Comparison of ENCODE assay signal across 24 cellular contexts in the genomic region with DNA sequence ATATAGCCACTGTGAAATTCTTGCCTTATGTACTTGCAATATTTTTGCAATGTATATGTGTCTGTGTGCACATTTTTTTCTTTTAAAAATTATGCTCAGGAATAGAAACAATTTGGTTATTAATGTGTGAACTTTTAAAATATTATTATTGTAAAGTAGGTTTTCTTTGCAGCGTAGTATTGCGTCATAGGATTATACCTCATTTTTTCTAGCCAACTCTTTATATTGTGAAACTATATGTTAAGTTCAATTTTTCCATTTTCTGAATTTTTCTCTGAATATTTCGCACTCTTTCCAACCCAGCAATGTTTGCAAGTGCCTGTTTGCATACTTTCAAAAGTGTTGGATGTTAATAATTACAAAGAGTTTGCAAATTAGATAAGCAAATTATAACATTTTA.
DNase-seq lines count a peak whose midpoint lies in the region; ATAC-seq, FAIRE-seq and TF ChIP-seq lines count a peak whose summit lies in the region.
"Had no signal": no experiment of that assay in that cellular context is flagged by ENCODE, and none has a peak within 500 bp of the region (broad histone marks: within the 10 kb centered on the region; RNA-seq: fewer than 3 reads in every experiment).

No MANE protein-coding gene starts in this region.

- POLR2A ChIA-PET in HepG2 (lab: Yijun Ruan, JAX) (no interaction called here), IMR-90 (lab: Charles Lee; ENCODE audit: unreplicated experiment) (no interaction called here), H1 (lab: Charles Lee; ENCODE audit: partially characterized antibody) (no interaction called here)

- H2BK5ac ChIP-seq in IMR-90 (ENCODE audit: low read depth, low read length, poor library complexity, severe bottlenecking) (no peak overlapping the region), H1 (ENCODE audit: low read depth, low read length) (no peak overlapping the region)

- CTCF ChIA-PET in HepG2 (lab: Yijun Ruan, JAX; ENCODE audit: low intra/inter-chr PET ratio, low total read pairs) (no interaction called here), IMR-90 (lab: Yijun Ruan, JAX) (no interaction called here), H1 (lab: Charles Lee; ENCODE audit: partially characterized antibody) (interaction anchor here (0.6 kb wide), 1 partner anchor 10 kb away, joined by 4 read pairs; no protein-coding TSS in a partner anchor)

- H3K9ac ChIP-seq in HepG2 (ENCODE audit: insufficient read depth, low read depth, low read length) (no peak overlapping the region), IMR-90 (ENCODE audit: low read depth, low read length) (no peak overlapping the region), H1 (replicated peaks in 1 of 4; ENCODE audit: extremely low read depth in 1 of 4, low read depth in 3 of 4, low read length in 3 of 4) (no peak overlapping the region)
- H3K9ac ChIP-seq: BLaER1 treated with 17β-estradiol and CSF1 and Interleukin-3, amounts not matched to agents 10 nM and 100 nM had no signal

- no peaks in the 10 kb centered on the region for H3K9me1 ChIP-seq in IMR-90 (ENCODE audit: insufficient read depth, low read length)

- H3K9me3 ChIP-seq in HepG2 (ENCODE audit: low read length) (no peaks in the 10 kb centered on the region), right lobe of liver (no peaks in the 10 kb centered on the region), IMR-90 (ENCODE audit: control insufficient read depth, insufficient read depth, low read length) (peaks cover 12% of the 10 kb centered on the region), H1 (ENCODE audit: insufficient read depth in 2 of 2, low read depth in 1 of 2, low read length in 1 of 2) (no peaks in the 10 kb centered on the region), WERI-Rb-1 (ENCODE audit: severe bottlenecking) (no peaks in the 10 kb centered on the region)
- H3K9me3 ChIP-seq: BLaER1 treated with 17β-estradiol and CSF1 and Interleukin-3, amounts not matched to agents 10 nM and 100 nM had no signal

- H3K56ac ChIP-seq in IMR-90 (ENCODE audit: extremely low read depth, insufficient read depth, low read length) = no peak overlapping the region
- H3K56ac ChIP-seq in H1 (replicated peaks; ENCODE audit: insufficient read length, low read depth, low read length) = no peak overlapping the region

- WGBS in HepG2 (ENCODE audit: low lambda C conversion rate) = 57% methylated on average over 3 of the region's 3 CpGs
- WGBS in right lobe of liver (ENCODE audit: insufficient coverage, low coverage, low lambda C conversion rate, missing lambda C conversion rate) = 62% methylated on average over 3 of the region's 3 CpGs
- WGBS in IMR-90 (ENCODE audit: extremely low coverage in 2 of 2, insufficient read length in 1 of 2), 2 experiments = no CpG with 5 or more reads among the region's 3 CpGs
- 93% methylated on average over 3 of the region's 3 CpGs; no CpG with 5 or more reads in 1 of the 2 experiments for WGBS in H1 (ENCODE audit: extremely low coverage in 1 of 2, insufficient coverage in 1 of 2, insufficient read length in 1 of 2, insufficient replicate concordance in 2 of 2, low coverage in 1 of 2, low lambda C conversion rate in 2 of 2, missing lambda C conversion rate in 1 of 2), 2 experiments

- H4K5ac ChIP-seq in IMR-90 (ENCODE audit: low read depth, low read length) (no peak overlapping the region), H1 (ENCODE audit: insufficient read length, low read depth, low read length) (no peak overlapping the region)

- H3K79me1 ChIP-seq in IMR-90 (ENCODE audit: low read depth in 1 of 2, low read length in 2 of 2) (no peaks in the 10 kb centered on the region), H1 (ENCODE audit: low read depth, low read length) (no peaks in the 10 kb centered on the region)

- H2BK15ac ChIP-seq in IMR-90 (ENCODE audit: low read depth, low read length) (no peak overlapping the region), H1 (ENCODE audit: low read length) (no peak overlapping the region)

- TF ChIP-seq POLR2A in HepG2 (IDR thresholded peaks at IDR 0.05; ENCODE audit: insufficient read depth in 1 of 2, low read depth in 2 of 2, low read length in 2 of 2) (no peak), right lobe of liver (IDR thresholded peaks at IDR 0.05) (no peak), IMR-90 (IDR thresholded peaks at IDR 0.05; ENCODE audit: low read depth, low read length) (no peak), H1 (IDR thresholded peaks at IDR 0.05; ENCODE audit: control extremely low read depth in 1 of 2, low read depth in 2 of 2, low read length in 2 of 2) (no peak)

- no peaks in the 10 kb centered on the region for H3K23me2 ChIP-seq in H1 (ENCODE audit: low read depth, low read length)

- TF ChIP-seq CTCF in HepG2 (CRISPR knock-in tag; IDR thresholded peaks at IDR 0.05) = no peak
- TF ChIP-seq CTCF in right lobe of liver (IDR thresholded peaks at IDR 0.05) = no peak
- TF ChIP-seq CTCF in IMR-90 (conservative IDR thresholded peaks at IDR 0.05; ENCODE audit: low read depth, low read length) = no peak
- no peak for TF ChIP-seq CTCF in H1 (IDR thresholded peaks at IDR 0.05; ENCODE audit: control extremely low read depth in 1 of 3, insufficient read depth in 1 of 3, low read depth in 1 of 3, low read length in 3 of 3)
- TF ChIP-seq CTCF in WERI-Rb-1 (IDR thresholded peaks at IDR 0.05; ENCODE audit: low read depth, low read length) = no peak

- H3K4ac ChIP-seq in IMR-90 (ENCODE audit: low read depth, low read length) (no peak overlapping the region), H1 (replicated peaks; ENCODE audit: insufficient read length, low read depth, low read length) (no peak overlapping the region)

- no peak overlapping the region for H2AK9ac ChIP-seq in IMR-90 (replicated peaks; ENCODE audit: low read depth, low read length, poor library complexity)

- BruUV-seq in HepG2 (replicated peaks; lab: Mats Ljungman, UMichigan) (no TSS peak), IMR-90 (replicated peaks; lab: Mats Ljungman, UMichigan) (no TSS peak)

- no peak overlapping the region for H2BK120ac ChIP-seq in IMR-90 (ENCODE audit: low read depth, low read length)
- no peak overlapping the region for H2BK120ac ChIP-seq in H1 (replicated peaks; ENCODE audit: low read depth, low read length)

- no peak overlapping the region for H2BK20ac ChIP-seq in IMR-90 (ENCODE audit: low read depth, low read length)
- H2BK20ac ChIP-seq in H1 (ENCODE audit: low read length) = no peak overlapping the region

- H3K36me3 ChIP-seq in HepG2 (replicated peaks in 1 of 2; ENCODE audit: control insufficient read depth in 1 of 2, insufficient read depth in 2 of 2, low read length in 2 of 2) (no peaks in the 10 kb centered on the region), right lobe of liver (no peaks in the 10 kb centered on the region), IMR-90 (ENCODE audit: control insufficient read depth, insufficient read depth, low read length) (no peaks in the 10 kb centered on the region), H1 (ENCODE audit: control insufficient read depth in 2 of 4, insufficient read depth in 4 of 4, low read length in 3 of 4) (no peaks in the 10 kb centered on the region), WERI-Rb-1 (no peaks in the 10 kb centered on the region)
- H3K36me3 ChIP-seq: BLaER1 treated with 17β-estradiol and CSF1 and Interleukin-3, amounts not matched to agents 10 nM and 100 nM had no signal

- H4K8ac ChIP-seq in IMR-90 (ENCODE audit: low read depth in 2 of 2, low read length in 2 of 2) (no peak overlapping the region), H1 (ENCODE audit: extremely low read depth, insufficient read depth, low read length) (no peak overlapping the region)

- no peaks in the 10 kb centered on the region for H4K20me1 ChIP-seq in HepG2 (ENCODE audit: insufficient read depth, low read length)
- H4K20me1 ChIP-seq in IMR-90 (ENCODE audit: insufficient read depth, low read length) = no peaks in the 10 kb centered on the region
- H4K20me1 ChIP-seq in H1 (replicated peaks in 1 of 2; ENCODE audit: control insufficient read depth in 1 of 2, insufficient read depth in 2 of 2, low read length in 2 of 2) = no peaks in the 10 kb centered on the region
- H4K20me1 ChIP-seq: BLaER1 treated with 17β-estradiol and CSF1 and Interleukin-3, amounts not matched to agents 10 nM and 100 nM had no signal

- in situ Hi-C loops in HepG2 (cut with HindIII; ENCODE audit: extremely low pct_ligation_motif_present, low pct_unique_long_range_greater_than_20kb) (no loop called here), IMR-90 (cut with MboI; ENCODE audit: low sequenced_read_pairs) (no loop called here)

- H3K14ac ChIP-seq in IMR-90 (replicated peaks; ENCODE audit: low read depth, low read length) (no peak overlapping the region), H1 (ENCODE audit: insufficient read length) (no peak overlapping the region)

- H3K18ac ChIP-seq in IMR-90 (ENCODE audit: low read depth, low read length) (no peak overlapping the region), H1 (ENCODE audit: extremely low read depth, low read length) (no peak overlapping the region)

- H3K4me3 ChIP-seq in HepG2 (replicated peaks in 1 of 3; ENCODE audit: insufficient read depth in 1 of 3, low read depth in 2 of 3, low read length in 3 of 3) (no peak overlapping the region), right lobe of liver (no peak overlapping the region), IMR-90 (ENCODE audit: insufficient read depth, low read depth, low read length) (no peak overlapping the region), H1 (ENCODE audit: extremely low read depth in 1 of 4, insufficient read depth in 2 of 4, low read depth in 3 of 4, low read length in 4 of 4) (no peak overlapping the region), WERI-Rb-1 (ENCODE audit: low read depth, low read length) (no peak overlapping the region)
- H3K4me3 ChIP-seq: BLaER1 treated with 17β-estradiol and CSF1 and Interleukin-3, amounts not matched to agents 10 nM and 100 nM; GM12878 had no signal

- dilution Hi-C loops in IMR-90 (cut with HindIII; ENCODE audit: low sequenced_read_pairs, unreplicated experiment) = no loop called here

- no peak for DNase-seq in HepG2 (ENCODE audit: low spot score)
- no peak for DNase-seq in right lobe of liver
- no peak for DNase-seq in IMR-90
- no peak for DNase-seq in H1 (ENCODE audit: low read depth in 1 of 2, low spot score in 2 of 2)
- DNase-seq in NCI-H69 (lab: John Stamatoyannopoulos, UW) = no peak
- DNase-seq in WERI-Rb-1 = no peak
- no peak for DNase-seq in NCI-H187 treated with DMSO at 0.1 percent for 48 hours (lab: John Stamatoyannopoulos, UW)
- DNase-seq: 8988T; AML-193; CD4-positive, alpha-beta T cell; CD8-positive, alpha-beta memory T cell; COR-L47; DMS 273 treated with DMSO at 0.1 percent for 48 hours; DMS153; DMS79; DND-41; EL; GDM1 had no signal

- H2AFZ ChIP-seq in HepG2 (ENCODE audit: low read length) (no peak overlapping the region), IMR-90 (replicated peaks; ENCODE audit: low read length, poor library complexity) (no peak overlapping the region), H1 (ENCODE audit: low read length) (no peak overlapping the region)

- H3K27ac ChIP-seq in HepG2 (ENCODE audit: extremely low read length, insufficient read depth, low read length) (no peak overlapping the region), right lobe of liver (no peak overlapping the region), IMR-90 (ENCODE audit: insufficient read depth, low read length) (no peak overlapping the region), H1 (ENCODE audit: low read depth, low read length) (no peak overlapping the region), WERI-Rb-1 (no peak overlapping the region)
- H3K27ac ChIP-seq: BLaER1 treated with 17β-estradiol and CSF1 and Interleukin-3, amounts not matched to agents 10 nM and 100 nM; C4-2B had no signal

- TF ChIP-seq RAD21 in HepG2 (CRISPR knock-in tag; IDR thresholded peaks at IDR 0.05) = no peak
- no peak for TF ChIP-seq RAD21 in IMR-90 (IDR thresholded peaks at IDR 0.05; ENCODE audit: low read length)
- no peak for TF ChIP-seq RAD21 in H1 (IDR thresholded peaks at IDR 0.05 in 1 of 2, conservative IDR thresholded peaks at IDR 0.05 in 1 of 2; ENCODE audit: low read depth in 2 of 2, low read length in 2 of 2)

- H2BK12ac ChIP-seq in H1 (ENCODE audit: low read depth, low read length) = no peak overlapping the region

- no peaks in the 10 kb centered on the region for H3K27me3 ChIP-seq in HepG2 (ENCODE audit: control insufficient read depth in 1 of 2, insufficient read depth in 2 of 2, low read length in 2 of 2)
- no peaks in the 10 kb centered on the region for H3K27me3 ChIP-seq in right lobe of liver
- no peaks in the 10 kb centered on the region for H3K27me3 ChIP-seq in IMR-90 (ENCODE audit: control insufficient read depth, insufficient read depth, low read length)
- no peaks in the 10 kb centered on the region for H3K27me3 ChIP-seq in H1 (replicated peaks in 1 of 4; ENCODE audit: control insufficient read depth in 3 of 4, extremely low read depth in 1 of 4, insufficient read depth in 3 of 4, low read length in 3 of 4)
- no peaks in the 10 kb centered on the region for H3K27me3 ChIP-seq in WERI-Rb-1 (ENCODE audit: insufficient read depth, low read depth, severe bottlenecking)
- H3K27me3 ChIP-seq: BLaER1 treated with 17β-estradiol and CSF1 and Interleukin-3, amounts not matched to agents 10 nM and 100 nM had no signal

- no peaks in the 10 kb centered on the region for H3K79me2 ChIP-seq in HepG2 (ENCODE audit: insufficient read depth, low read length)
- no peaks in the 10 kb centered on the region for H3K79me2 ChIP-seq in H1 (ENCODE audit: control insufficient read depth in 1 of 2, insufficient read depth in 2 of 2, low read length in 2 of 2)

- intact Hi-C loops in HepG2 (cut with micrococcal nuclease; ENCODE audit: unreplicated experiment) = loop anchor here (10.0 kb wide), 1 partner anchor 57 kb away; no protein-coding TSS in a partner anchor
- intact Hi-C loops in right lobe of liver (cut with DNase I) = no loop called here
- intact Hi-C loops in IMR-90 (cut with micrococcal nuclease) = no loop called here

- H3K4me1 ChIP-seq in HepG2 (ENCODE audit: insufficient read depth, low read length) (no peaks in the 10 kb centered on the region), right lobe of liver (no peaks in the 10 kb centered on the region), IMR-90 (ENCODE audit: control insufficient read depth, insufficient read depth, low read length) (no peaks in the 10 kb centered on the region), H1 (replicated peaks in 1 of 4; ENCODE audit: control insufficient read depth in 3 of 4, insufficient read depth in 4 of 4, low read length in 3 of 4) (no peaks in the 10 kb centered on the region)
- H3K4me1 ChIP-seq: BLaER1 treated with 17β-estradiol and CSF1 and Interleukin-3, amounts not matched to agents 10 nM and 100 nM had no signal

- H3K4me2 ChIP-seq in HepG2 (ENCODE audit: low read depth, low read length) = no peak overlapping the region
- no peak overlapping the region for H3K4me2 ChIP-seq in IMR-90 (ENCODE audit: low read depth, low read length)
- H3K4me2 ChIP-seq in H1 (ENCODE audit: insufficient read depth in 1 of 2, low read depth in 2 of 2, low read length in 2 of 2) = no peak overlapping the region
- H3K4me2 ChIP-seq: BLaER1 treated with 17β-estradiol and CSF1 and Interleukin-3, amounts not matched to agents 10 nM and 100 nM had no signal

- no peak overlapping the region for H3K23ac ChIP-seq in IMR-90 (ENCODE audit: low read depth, low read length)
- H3K23ac ChIP-seq in H1 (ENCODE audit: insufficient read length) = no peak overlapping the region

- no peak for ATAC-seq in HepG2
- ATAC-seq in right lobe of liver = no peak
- ATAC-seq in IMR-90 (ENCODE audit: low read depth) = no peak
- ATAC-seq: GM12878 had no signal

- FAIRE-seq in HepG2 (lab: Jason Lieb, UNC) = no peak
- FAIRE-seq in H1 (lab: Jason Lieb, UNC) = no peak
- FAIRE-seq: A204.1, GM12878, GM12892, GM18507 had no signal

- TF ChIP-seq EP300 in HepG2 (IDR thresholded peaks at IDR 0.05; ENCODE audit: low read depth in 2 of 2, low read length in 2 of 2) (no peak), HepG2 (CRISPR knock-in tag; IDR thresholded peaks at IDR 0.05; ENCODE audit: borderline replicate concordance) (no peak), H1 (IDR thresholded peaks at IDR 0.05; ENCODE audit: borderline replicate concordance in 1 of 2, low read depth in 2 of 2, low read length in 2 of 2) (no peak)

- H2AK5ac ChIP-seq in IMR-90 (ENCODE audit: low read depth, low read length) (no peak overlapping the region), H1 (ENCODE audit: low read depth, low read length) (no peak overlapping the region)

- H4K91ac ChIP-seq in IMR-90 (ENCODE audit: insufficient read depth, low read depth, low read length) (no peak overlapping the region), H1 (replicated peaks; ENCODE audit: insufficient read length, low read length) (no peak overlapping the region)
